8 cellular contexts compared by ENCODE assay signal in genomic region chr1:11802973-11803885, GRCh38. TPM values are rescaled to one million over a fixed set of nuclear protein-coding genes. Genes with fewer than 3 reads are reported as not detected.
DNase-seq lines count a peak whose midpoint lies in the region; ATAC-seq and TF ChIP-seq lines count a peak whose summit lies in the region.

No MANE protein-coding gene starts in this region.

- H3K36me3 ChIP-seq in A673 (ENCODE audit: insufficient read depth, low read length, poor library complexity, severe bottlenecking), result peaks cover 32% of the 10 kb centered on the region
- peaks cover 0 to 32% of the 10 kb centered on the region in 2 donors for H3K36me3 ChIP-seq in left lung

- peak; percentile 35 for TF ChIP-seq POLR2A in GM19099 (IDR thresholded peaks at IDR 0.05; ENCODE audit: extremely low read depth, insufficient read length, low read depth)

- no peaks in the 10 kb centered on the region for H3K27me3 ChIP-seq in A673 (replicated peaks; ENCODE audit: insufficient read depth, low read depth, low read length, poor library complexity)
- H3K27me3 ChIP-seq in left lung, result no peaks in the 10 kb centered on the region

- H3K9me3 ChIP-seq in A673 (ENCODE audit: low read depth, low read length, poor library complexity, severe bottlenecking), result no peaks in the 10 kb centered on the region
- H3K9me3 ChIP-seq in left lung, result no peaks in the 10 kb centered on the region

- ATAC-seq in left lung, result peak; percentile 64

- CTCF ChIA-PET in A673 (lab: Charles Lee), result no interaction called here

- peak overlapping the region; percentile 7 for H3K4me3 ChIP-seq in A673 (ENCODE audit: low read depth, low read length, poor library complexity, severe bottlenecking)
- H3K4me3 ChIP-seq in left lung, result peak overlapping the region; percentile 45 to 90

- DNase-seq in A673 (ENCODE audit: low spot score), result peak; percentile 95
- DNase-seq in NCI-H2196 (lab: John Stamatoyannopoulos, UW; ENCODE audit: unreplicated experiment), result peak; percentile 86
- DNase-seq in activated CD4-positive, alpha-beta T cell treated with anti-CD3 and anti-CD28 coated beads, Interleukin-2, amount 50 U/mL, for 1 hour, result peak; percentile 69
- peak; percentile 89 for DNase-seq in dermis blood vessel endothelial cell
- DNase-seq in left lung, result peak; percentile 94 to 95
- DNase-seq in stimulated activated CD4-positive, alpha-beta T cell treated with anti-CD3 and anti-CD28 coated beads, Interleukin-1b, Interleukin-23, amount 100 ng/mL, for 48 hours, result peak; percentile 70
- DNase-seq in DMS53 (lab: John Stamatoyannopoulos, UW), result no peak

- TF ChIP-seq CTCF in A673 (conservative IDR thresholded peaks at IDR 0.05; ENCODE audit: low read depth, low read length), result no peak
- no peak for TF ChIP-seq CTCF in left lung (IDR thresholded peaks at IDR 0.05)

- no TSS peak for BruUV-seq in A673 (replicated peaks; lab: Mats Ljungman, UMichigan)

- peaks cover 39% of the 10 kb centered on the region for H3K4me1 ChIP-seq in A673 (ENCODE audit: insufficient read depth, low read length, poor library complexity, severe bottlenecking)
- H3K4me1 ChIP-seq in left lung, result peaks cover 26 to 73% of the 10 kb centered on the region in 2 donors

- intact Hi-C loops in A673 (cut with micrococcal nuclease; ENCODE audit: unreplicated experiment) (no loop called here), left lung (cut with DNase I) (no loop called here)

- peak overlapping the region; percentile 88 for H3K27ac ChIP-seq in A673 (ENCODE audit: low read depth, low read length, poor library complexity, severe bottlenecking)
- H3K27ac ChIP-seq in left lung, result peak overlapping the region; percentile 95 to 99

- POLR2A ChIA-PET in A673 (lab: Charles Lee; ENCODE audit: low non-redundant PET), result interaction anchor here (0.5 to 1.0 kb wide), 3 partner anchors 12 to 106 kb away, joined by 3 to 8 read pairs (median 4); no protein-coding TSS in a partner anchor

RNA-seq across cellular contexts. Expression of gene MTHFR, which starts 2.5 kb away (rescaled TPM):
- 23.3 and 25.8 TPM in 2 replicates for total RNA-seq in A673 (2021)
- 46.3 and 52.4 TPM in 2 replicates for total RNA-seq in dermis blood vessel endothelial cell
- total RNA-seq in left lung, result 10 to 100 TPM; 34.2 to 44.5 TPM

RNA-seq across cellular contexts. Expression of gene CLCN6, which starts 2.8 kb away (rescaled TPM):
- total RNA-seq in A673 (2021) (42.0 and 48.1 TPM in 2 replicates), dermis blood vessel endothelial cell (13.9 and 19.9 TPM in 2 replicates), left lung (10 to 100 TPM; 17.7 to 43.4 TPM)

RNA-seq across cellular contexts. Expression of gene C1orf167, which starts 41.2 kb away (rescaled TPM):
- total RNA-seq in A673 (2021), result not detected in 2 replicates
- total RNA-seq in dermis blood vessel endothelial cell, result 0.05 TPM in 1 of 2 replicates, not detected in the other
- 10 to 100 TPM in 1 of 2 donors, 1 to 10 TPM in 1; 5.7 to 14.4 TPM for total RNA-seq in left lung

RNA-seq across cellular contexts. Expression of gene NPPA, which starts 44.4 kb away (rescaled TPM):
- total RNA-seq in A673 (2021), result not detected in 2 replicates
- total RNA-seq in dermis blood vessel endothelial cell, result not detected in 2 replicates
- total RNA-seq in left lung, result 1 to 10 TPM; 1.6 to 2.7 TPM

RNA-seq across cellular contexts. Expression of gene NPPB, which starts 55.5 kb away (rescaled TPM):
- total RNA-seq in A673 (2021), result not detected in 2 replicates
- total RNA-seq in dermis blood vessel endothelial cell, result not detected in 2 replicates
- not detected for total RNA-seq in left lung
